Comparison of ENCODE assay signal across 21 cellular contexts in genomic region chr9:100105861-100106260, GRCh38.
"Had no signal": no experiment of that assay in that cellular context is flagged by ENCODE, and none has a peak within 500 bp of the region (broad histone marks: within the 10 kb centered on the region; RNA-seq: fewer than 3 reads in every experiment).

No MANE protein-coding gene starts in this region.

- FAIRE-seq: frontal cortex, islet of Langerhans had no signal

- H3K4me3 Mint-ChIP-seq: naive B cell; nephron; stimulated activated memory B cell treated with anti-CD40 and anti-IgM and Interleukin-4, amounts not matched to agents 10 μg/mL and 1 μg/mL and 100 μg/mL, for 72 hours had no signal

- H3K9me3 Mint-ChIP-seq: naive B cell; nephron; stimulated activated memory B cell treated with anti-CD40 and anti-IgM and Interleukin-4, amounts not matched to agents 10 μg/mL and 1 μg/mL and 100 μg/mL, for 72 hours had no signal

- H3K27ac Mint-ChIP-seq: naive B cell; nephron; stimulated activated memory B cell treated with anti-CD40 and anti-IgM and Interleukin-4, amounts not matched to agents 10 μg/mL and 1 μg/mL and 100 μg/mL, for 72 hours had no signal

- H3K9me3 ChIP-seq: colonic mucosa, heart left ventricle, psoas muscle, right lobe of liver, stomach, thoracic aorta, transverse colon had no signal

- H3K4me1 Mint-ChIP-seq: naive B cell; stimulated activated memory B cell treated with anti-CD40 and anti-IgM and Interleukin-4, amounts not matched to agents 10 μg/mL and 1 μg/mL and 100 μg/mL, for 72 hours had no signal

- H3K4me1 ChIP-seq: colonic mucosa had no signal

- DNase-seq: colonic mucosa; dermis blood vessel endothelial cell; erythroblast; heart left ventricle; hypothalamus; kidney glomerular epithelial cell; mesendoderm; naive B cell; psoas muscle; retina; right lobe of liver; stimulated activated CD4-positive, alpha-beta T cell treated with anti-CD3 and anti-CD28 coated beads, Interleukin-4, amount 100 ng/mL, for 1 hour; stimulated activated CD8-positive, alpha-beta memory T cell treated with anti-CD3 and anti-CD28 coated beads, Interleukin-4, amount 100 ng/mL, for 48 hours; stomach; substantia nigra; transverse colon had no signal

- H3K4me3 ChIP-seq: colonic mucosa, heart left ventricle, psoas muscle, right lobe of liver, stomach, thoracic aorta, transverse colon had no signal

- H3K27me3 ChIP-seq: colonic mucosa, heart left ventricle, right lobe of liver, stomach, transverse colon had no signal

- ATAC-seq: heart left ventricle; psoas muscle; right lobe of liver; stimulated activated memory B cell treated with anti-CD40 and anti-IgM and Interleukin-4, amounts not matched to agents 10 μg/mL and 1 μg/mL and 100 μg/mL, for 72 hours had no signal

- H3K27ac ChIP-seq: colonic mucosa, heart left ventricle, right lobe of liver, stomach, thoracic aorta, transverse colon had no signal

- H3K27me3 Mint-ChIP-seq: naive B cell; stimulated activated memory B cell treated with anti-CD40 and anti-IgM and Interleukin-4, amounts not matched to agents 10 μg/mL and 1 μg/mL and 100 μg/mL, for 72 hours had no signal

- H3K36me3 Mint-ChIP-seq: naive B cell; stimulated activated memory B cell treated with anti-CD40 and anti-IgM and Interleukin-4, amounts not matched to agents 10 μg/mL and 1 μg/mL and 100 μg/mL, for 72 hours had no signal
